ENCODE assay signal across 9 cellular contexts in genomic region chr20:63854069-63854765, GRCh38. TPM values are rescaled to one million over a fixed set of nuclear protein-coding genes. Genes with fewer than 3 reads are reported as not detected.
A peak's percentile ranks its signal among the peaks of the same experiment; 100 is the strongest.
DNase-seq lines count a peak whose midpoint lies in the region; ATAC-seq lines count a peak whose summit lies in the region.
"Had no signal": no experiment of that assay in that cellular context is flagged by ENCODE, and none has a peak within 500 bp of the region (broad histone marks: within the 10 kb centered on the region; RNA-seq: fewer than 3 reads in every experiment).

No MANE protein-coding gene starts in this region.

- peaks cover 3% of the 10 kb centered on the region for H3K27me3 ChIP-seq in thymus (ENCODE audit: control insufficient read depth, insufficient read depth)

- H3K27ac ChIP-seq in caudate nucleus (ENCODE audit: low read depth, low read length) = peak overlapping the region; percentile 68
- H3K27ac ChIP-seq in thymus (ENCODE audit: low read depth) = peak overlapping the region; percentile 42
- H3K27ac ChIP-seq: epithelial cell of prostate had no signal

- ATAC-seq in HG02678 (IDR thresholded peaks at IDR 0.05; ENCODE audit: unreplicated experiment) (no peak), GM19328 (IDR thresholded peaks at IDR 0.05; ENCODE audit: unreplicated experiment) (no peak)

- no peak overlapping the region for H3K4me3 ChIP-seq in thymus (ENCODE audit: low read length)

- H3K9me3 ChIP-seq in thymus (ENCODE audit: control insufficient read depth) = no peaks in the 10 kb centered on the region

- H3K36me3 ChIP-seq in thymus (ENCODE audit: control insufficient read depth, insufficient read depth) = no peaks in the 10 kb centered on the region

- H3K4me1 ChIP-seq in thymus (ENCODE audit: control insufficient read depth, insufficient read depth, low read length) = peaks cover 7% of the 10 kb centered on the region

- 23% methylated on average over 17 of the region's 17 CpGs for WGBS in thymus

- DNase-seq in HuH-7.5 (ENCODE audit: low spot score) = peak; percentile 43
- DNase-seq in caudate nucleus (lab: John Stamatoyannopoulos, UW) = no peak
- DNase-seq in medulla oblongata (ENCODE audit: extremely low spot score) = peak; percentile 42
- DNase-seq in SW 1271 (lab: John Stamatoyannopoulos, UW) = no peak
- DNase-seq: NCI-H524 treated with DMSO at 0.1 percent for 48 hours had no signal

RNA-seq across cellular contexts. Expression of gene ABHD16B, which starts 7.1 kb away (rescaled TPM):
- 0.57 TPM for polyA plus RNA-seq in thymus

RNA-seq across cellular contexts. Expression of gene TPD52L2, which starts 10.9 kb away (rescaled TPM):
- 73.2 TPM for polyA plus RNA-seq in thymus

RNA-seq across cellular contexts. Expression of gene ZBTB46, which starts 23.2 kb away (rescaled TPM):
- 3.7 TPM for polyA plus RNA-seq in thymus

RNA-seq across cellular contexts. Expression of gene DNAJC5, which starts 40.7 kb away (rescaled TPM):
- polyA plus RNA-seq in thymus = 23.3 TPM

Comparison
In these comparisons a context has a peak if more than half of its experiments do, and no peak if none do; other contexts are left out.
1. DNase-seq: peak in HuH-7.5 (single experiment) and medulla oblongata (single experiment); none in caudate nucleus (0 of 61) and SW 1271 (0 of 2).